8 cellular contexts compared by ENCODE assay signal in the genomic region with DNA sequence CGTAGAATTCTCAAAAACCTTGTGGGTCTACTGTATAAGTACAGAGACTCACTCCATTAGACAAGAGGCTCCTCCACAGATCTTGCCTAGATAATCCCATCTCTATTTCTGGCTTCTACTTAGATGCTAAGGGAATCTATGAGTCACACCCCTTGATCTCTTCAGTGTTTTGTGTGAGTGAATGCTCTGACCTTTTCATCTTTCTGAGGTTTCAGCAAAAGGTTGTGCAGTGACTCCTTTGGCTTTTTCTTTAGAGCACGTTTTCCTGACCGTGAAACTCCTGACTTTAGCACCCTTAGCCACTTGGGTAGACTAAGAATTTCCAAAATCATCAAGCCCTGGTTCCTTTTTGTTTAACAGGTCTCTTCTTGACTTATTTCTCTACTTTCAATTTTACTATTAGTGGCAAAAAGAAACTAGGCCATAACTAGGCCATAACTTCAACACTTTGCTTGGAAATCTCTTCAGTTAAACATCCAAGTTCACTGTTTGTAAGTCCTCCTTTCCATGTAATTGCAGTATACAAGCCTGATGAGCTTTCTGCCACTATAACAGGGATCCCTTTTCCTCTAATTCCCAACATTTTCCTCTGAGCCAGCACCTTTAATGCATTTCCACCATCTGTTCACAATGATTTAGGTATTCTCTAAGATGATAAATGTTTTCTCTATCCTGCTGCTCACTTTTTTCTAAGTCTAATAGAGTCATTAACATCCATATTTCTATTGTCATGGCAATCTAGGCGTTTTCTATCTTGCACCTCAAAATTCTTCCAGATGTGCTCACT. TPM values are rescaled to one million over a fixed set of nuclear protein-coding genes. Genes with fewer than 3 reads are reported as not detected.
DNase-seq lines count a peak whose midpoint lies in the region; ATAC-seq and TF ChIP-seq lines count a peak whose summit lies in the region.

No MANE protein-coding gene starts in this region.

- H3K27ac Mint-ChIP-seq in immature natural killer cell, result no peak overlapping the region

- no peak overlapping the region for H3K4me3 Mint-ChIP-seq in immature natural killer cell

- intact Hi-C loops in lower lobe of right lung (cut with DNase I), result no loop called here

- no peaks in the 10 kb centered on the region for H3K27me3 Mint-ChIP-seq in immature natural killer cell (ENCODE audit: low read depth in 3 of 3)

- no peak for TF ChIP-seq CTCF in lower lobe of right lung (IDR thresholded peaks at IDR 0.05)

- no peaks in the 10 kb centered on the region for H3K4me1 ChIP-seq in lower lobe of right lung

- no peak overlapping the region for H3K27ac ChIP-seq in lower lobe of right lung

- no peak overlapping the region for H3K4me3 ChIP-seq in lower lobe of right lung

- no peaks in the 10 kb centered on the region for H3K9me3 ChIP-seq in lower lobe of right lung

- ATAC-seq in GM18867 (IDR thresholded peaks at IDR 0.05; ENCODE audit: unreplicated experiment) (peak; percentile 62), HG03378 (IDR thresholded peaks at IDR 0.05; ENCODE audit: unreplicated experiment) (peak; percentile 77), lower lobe of right lung (no peak), HG02970 (IDR thresholded peaks at IDR 0.05; ENCODE audit: low FRiP score, unreplicated experiment) (no peak)

- H3K27me3 ChIP-seq in lower lobe of right lung (ENCODE audit: low read depth), result no peaks in the 10 kb centered on the region

- H3K9me3 Mint-ChIP-seq in immature natural killer cell, result peaks cover 0 to 2% (median 0%) of the 10 kb centered on the region in 6 donors

- DNase-seq in AG08396 (ENCODE audit: low spot score), result peak; percentile 67
- peak; percentile 68 for DNase-seq in cerebellar cortex (ENCODE audit: low spot score)
- no peak for DNase-seq in NCI-H128 (lab: John Stamatoyannopoulos, UW; ENCODE audit: unreplicated experiment)
- DNase-seq in lower lobe of right lung, result no peak
- DNase-seq in immature natural killer cell, result no peak

- no peaks in the 10 kb centered on the region for H3K36me3 ChIP-seq in lower lobe of right lung

- H3K36me3 Mint-ChIP-seq in immature natural killer cell, result peaks cover 25 to 34% (median 29%) of the 10 kb centered on the region in 3 donors

- H3K4me1 Mint-ChIP-seq in immature natural killer cell, result no peaks in the 10 kb centered on the region

RNA-seq across cellular contexts. Expression of gene COPG2, which starts 19.4 kb away (rescaled TPM):
- 16.9 TPM for total RNA-seq in lower lobe of right lung
- polyA plus RNA-seq in immature natural killer cell, result 1 to 10 TPM in 2 of 3 donors, not detected in 1; 1.5 to 2.1 TPM

RNA-seq across cellular contexts. Expression of gene TSGA13, which starts 37.1 kb away (rescaled TPM):
- not detected for total RNA-seq in lower lobe of right lung
- not detected for polyA plus RNA-seq in immature natural killer cell

Comparison
In these comparisons a context has a peak if more than half of its experiments do, and no peak if none do; other contexts are left out.
1. DNase-seq: peak in AG08396 (single experiment) and cerebellar cortex (single experiment); none in NCI-H128 (single experiment), lower lobe of right lung (single experiment) and immature natural killer cell (0 of 3).
2. ATAC-seq: peak in GM18867 (single experiment) and HG03378 (single experiment); none in lower lobe of right lung (0 of 2) and HG02970 (single experiment).